ENCODE assay signal across 25 cellular contexts in the genomic region with DNA sequence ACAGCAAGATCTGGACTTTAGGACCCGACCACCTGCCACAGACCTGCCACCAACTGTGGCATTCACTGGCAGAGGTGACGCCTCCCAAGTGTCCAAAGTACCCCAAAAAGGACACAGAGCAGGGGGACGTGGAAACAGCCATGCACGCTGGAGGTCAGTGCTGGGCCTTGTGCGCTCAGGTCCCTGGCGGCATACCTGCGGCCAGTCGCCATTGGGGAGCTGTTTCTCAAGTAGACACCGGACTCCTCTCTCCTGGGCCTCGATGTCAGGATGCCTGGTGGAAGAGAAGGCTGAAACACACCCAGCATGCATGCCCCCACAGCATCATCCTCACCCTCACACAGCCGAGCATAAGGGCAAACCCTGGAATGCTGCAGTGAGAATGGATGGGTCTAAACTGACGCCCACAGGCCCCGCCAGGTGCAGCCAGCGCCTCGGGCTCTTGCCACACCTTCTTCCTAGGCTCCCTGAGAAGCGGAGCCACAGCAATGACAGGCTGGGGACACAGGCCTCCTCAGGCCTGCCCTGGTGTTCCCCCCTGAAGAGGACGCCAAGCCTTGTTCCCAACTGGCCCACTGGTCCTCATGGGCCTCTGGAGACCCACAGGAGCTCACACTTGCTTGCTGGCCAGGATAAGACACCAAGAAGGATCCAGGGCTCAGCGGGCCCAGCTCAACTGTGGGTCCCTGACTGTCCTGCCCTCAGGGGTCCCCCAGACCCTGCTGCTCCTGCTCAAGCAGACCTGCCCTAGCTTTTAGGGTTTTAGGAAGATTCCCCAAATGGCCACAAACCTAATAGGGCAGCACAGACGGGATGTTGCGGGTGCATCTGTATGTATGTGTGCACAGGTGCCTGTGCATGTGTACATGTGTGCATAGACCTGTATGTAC. TPM values are rescaled to one million over a fixed set of nuclear protein-coding genes. Genes with fewer than 3 reads are reported as not detected.
DNase-seq lines count a peak whose midpoint lies in the region; ATAC-seq, FAIRE-seq and TF ChIP-seq lines count a peak whose summit lies in the region.
"Had no signal": no experiment of that assay in that cellular context is flagged by ENCODE, and none has a peak within 500 bp of the region (broad histone marks: within the 10 kb centered on the region; RNA-seq: fewer than 3 reads in every experiment).

No MANE protein-coding gene starts in this region.

- peak; percentile 3 for DNase-seq in H4 (ENCODE audit: low spot score)
- peak; percentile 3 for DNase-seq in hepatocyte (ENCODE audit: low spot score)
- DNase-seq in gastrocnemius medialis = no peak
- no peak for DNase-seq in GM19238 (ENCODE audit: insufficient read length, low spot score)
- DNase-seq in GM12892 (ENCODE audit: insufficient read length) = no peak
- DNase-seq: activated CD8-positive, alpha-beta T cell treated with anti-CD3 and anti-CD28 coated beads, Interleukin-2, amount 10 ng/mL, durations not matched to agents 7 days and 5 days; activated naive CD8-positive, alpha-beta T cell treated with anti-CD3 and anti-CD28 coated beads for 36 hours; CD4-positive, alpha-beta memory T cell; DMS79 treated with DMSO at 0.1 percent for 48 hours; GOT3; NCI-H1048; NCI-H2029 treated with DMSO at 0.1 percent for 48 hours; NCI-H345; occipital lobe; thyroid gland had no signal

- H3K4me2 ChIP-seq in hepatocyte = no peak overlapping the region

- no peak for FAIRE-seq in GM12892 (lab: Jason Lieb, UNC)
- FAIRE-seq: colon, endometrium, GM19239 had no signal

- H3K4me3 ChIP-seq in hepatocyte = no peak overlapping the region
- H3K4me3 ChIP-seq in gastrocnemius medialis = no peak overlapping the region
- H3K4me3 ChIP-seq: body of pancreas, thyroid gland had no signal

- H3K36me3 ChIP-seq in hepatocyte (replicated peaks; ENCODE audit: insufficient read depth, low read depth) (no peaks in the 10 kb centered on the region), gastrocnemius medialis (peaks cover 0 to 43% of the 10 kb centered on the region in 2 donors)

- ATAC-seq in gastrocnemius medialis (no peak), HG02798 (IDR thresholded peaks at IDR 0.05; ENCODE audit: poor library complexity, unreplicated experiment) (no peak), GM21360 (IDR thresholded peaks at IDR 0.05; ENCODE audit: unreplicated experiment) (no peak)
- ATAC-seq: activated CD8-positive, alpha-beta T cell treated with anti-CD3 and anti-CD28 coated beads, Interleukin-2, amount 10 ng/mL, durations not matched to agents 7 days and 5 days; stimulated activated memory B cell treated with anti-CD40 and anti-IgM and Interleukin-4, amounts not matched to agents 10 μg/mL and 1 μg/mL and 100 μg/mL, for 72 hours had no signal

- in situ Hi-C loops in gastrocnemius medialis (cut with MboI; ENCODE audit: low sequenced_read_pairs in 4 of 4) = no loop called here

- WGBS in hepatocyte (ENCODE audit: low lambda C conversion rate, missing lambda C conversion rate) = 97% methylated on average over 20 of the region's 20 CpGs

- no peaks in the 10 kb centered on the region for H3K9me3 ChIP-seq in hepatocyte (ENCODE audit: low read depth)
- no peaks in the 10 kb centered on the region for H3K9me3 ChIP-seq in gastrocnemius medialis
- H3K9me3 ChIP-seq: body of pancreas, thyroid gland had no signal

- no peak for TF ChIP-seq POLR2A in gastrocnemius medialis (IDR thresholded peaks at IDR 0.05)
- no peak for TF ChIP-seq POLR2A in GM12892 (IDR thresholded peaks at IDR 0.05; ENCODE audit: low read depth, low read length)

- H3K9me2 ChIP-seq in hepatocyte (replicated peaks; ENCODE audit: insufficient read depth) = no peaks in the 10 kb centered on the region

- TF ChIP-seq CTCF in VCaP (conservative IDR thresholded peaks at IDR 0.05) (no peak), hepatocyte (IDR thresholded peaks at IDR 0.05; ENCODE audit: poor library complexity) (no peak), gastrocnemius medialis (IDR thresholded peaks at IDR 0.05 in 4 of 5, conservative IDR thresholded peaks at IDR 0.05 in 1 of 5) (no peak)

- intact Hi-C loops in gastrocnemius medialis (cut with DNase I; ENCODE audit: low total_unique reads) = no loop called here

- no peaks in the 10 kb centered on the region for H4K20me1 ChIP-seq in hepatocyte (ENCODE audit: insufficient read depth, poor library complexity, severe bottlenecking)

- no peak overlapping the region for H2AFZ ChIP-seq in hepatocyte

- peaks cover 16% of the 10 kb centered on the region for H3K4me1 ChIP-seq in hepatocyte (ENCODE audit: insufficient read depth)
- peaks cover 22 to 34% of the 10 kb centered on the region in 2 donors for H3K4me1 ChIP-seq in gastrocnemius medialis
- H3K4me1 ChIP-seq: body of pancreas had no signal

- H3K27ac ChIP-seq in VCaP (peak overlapping the region; percentile 98), hepatocyte (no peak overlapping the region), gastrocnemius medialis (peak overlapping the region in 3 of 4 donors; percentile 48 to 90 (median 90))
- H3K27ac ChIP-seq: body of pancreas, thyroid gland had no signal

- no peaks in the 10 kb centered on the region for H3K79me2 ChIP-seq in hepatocyte

- H3K27me3 ChIP-seq in hepatocyte = no peaks in the 10 kb centered on the region
- H3K27me3 ChIP-seq in gastrocnemius medialis = no peaks in the 10 kb centered on the region
- H3K27me3 ChIP-seq: body of pancreas, thyroid gland had no signal

RNA-seq across cellular contexts. Expression of a gene that starts 7.7 kb away (rescaled TPM):
- total RNA-seq in H4 (2014; rRNA removed; shearing (Covaris generic)) = 0.31 and 2.7 TPM in 2 replicates
- total RNA-seq in hepatocyte (8.3 and 10.1 TPM in 2 replicates), gastrocnemius medialis (10 to 100 TPM in 1 of 4 donors, 1 to 10 TPM in 3; 1.5 to 11.9 (median 3.0) TPM)
- 24.2 and 29.9 TPM in 2 replicates for polyA plus RNA-seq in hepatocyte
- 3.8 TPM for polyA plus RNA-seq in GM12892 (2012; ENCODE audit: missing spikeins)

RNA-seq across cellular contexts. Expression of a gene that starts 36.6 kb away (rescaled TPM):
- total RNA-seq in H4 (2014; rRNA removed; shearing (Covaris generic)) = 0.41 TPM in 1 of 2 replicates, not detected in the other
- total RNA-seq in hepatocyte (25.8 and 27.5 TPM in 2 replicates), gastrocnemius medialis (under 1 TPM in 2 of 4 donors, not detected in 2; 0.33 to 0.95 TPM)
- polyA plus RNA-seq in hepatocyte = 60.9 and 76.8 TPM in 2 replicates
- polyA plus RNA-seq in GM12892 (2012; ENCODE audit: missing spikeins) = 1.3 TPM
- total RNA-seq: lung microvascular endothelial cell, occipital lobe, SK-MEL-5 had no signal
- polyA plus RNA-seq: CD4-positive, alpha-beta memory T cell had no signal

RNA-seq across cellular contexts. Expression of a gene that starts 36.6 kb away (rescaled TPM):
- 27.1 and 46.4 TPM in 2 replicates for total RNA-seq in H4 (2014; rRNA removed; shearing (Covaris generic))
- 122 and 146 TPM in 2 replicates for total RNA-seq in hepatocyte
- polyA plus RNA-seq in hepatocyte = 131 TPM in 2 replicates
- total RNA-seq in gastrocnemius medialis = 10 to 100 TPM; 26.4 to 47.2 (median 32.7) TPM
- polyA plus RNA-seq in GM12892 (2012; ENCODE audit: missing spikeins) = 33.0 TPM

Comparison
In these comparisons a context has a peak if more than half of its experiments do, and no peak if none do; other contexts are left out.
1. DNase-seq: peak in H4 (single experiment) and hepatocyte (single experiment); none in gastrocnemius medialis (0 of 2), GM19238 (single experiment) and GM12892 (single experiment).
2. RNA of a gene that starts 36.6 kb away (total RNA-seq): 25.8 to 27.5 TPM in hepatocyte; 0.41 TPM in H4 and 0.33 to 0.95 TPM in gastrocnemius medialis; every median in the first group is over 10 times any median in the second.